In genomic region chr18:12287131-12287681, GRCh38 we compare ENCODE assay signal across 1 cellular context.
TF ChIP-seq lines count a peak whose summit lies in the region.

No MANE protein-coding gene starts in this region.

TF ChIP-seq in A549, 52 proteins besides CTCF, POLR2A, EP300 and RAD21 (continued from another document):
- TF ChIP-seq PBX3 (IDR thresholded peaks at IDR 0.05) = no peak
- no peak for TF ChIP-seq ATOH8 (CRISPR knock-in tag; IDR thresholded peaks at IDR 0.05; ENCODE audit: low read depth)
